In the genomic region with DNA sequence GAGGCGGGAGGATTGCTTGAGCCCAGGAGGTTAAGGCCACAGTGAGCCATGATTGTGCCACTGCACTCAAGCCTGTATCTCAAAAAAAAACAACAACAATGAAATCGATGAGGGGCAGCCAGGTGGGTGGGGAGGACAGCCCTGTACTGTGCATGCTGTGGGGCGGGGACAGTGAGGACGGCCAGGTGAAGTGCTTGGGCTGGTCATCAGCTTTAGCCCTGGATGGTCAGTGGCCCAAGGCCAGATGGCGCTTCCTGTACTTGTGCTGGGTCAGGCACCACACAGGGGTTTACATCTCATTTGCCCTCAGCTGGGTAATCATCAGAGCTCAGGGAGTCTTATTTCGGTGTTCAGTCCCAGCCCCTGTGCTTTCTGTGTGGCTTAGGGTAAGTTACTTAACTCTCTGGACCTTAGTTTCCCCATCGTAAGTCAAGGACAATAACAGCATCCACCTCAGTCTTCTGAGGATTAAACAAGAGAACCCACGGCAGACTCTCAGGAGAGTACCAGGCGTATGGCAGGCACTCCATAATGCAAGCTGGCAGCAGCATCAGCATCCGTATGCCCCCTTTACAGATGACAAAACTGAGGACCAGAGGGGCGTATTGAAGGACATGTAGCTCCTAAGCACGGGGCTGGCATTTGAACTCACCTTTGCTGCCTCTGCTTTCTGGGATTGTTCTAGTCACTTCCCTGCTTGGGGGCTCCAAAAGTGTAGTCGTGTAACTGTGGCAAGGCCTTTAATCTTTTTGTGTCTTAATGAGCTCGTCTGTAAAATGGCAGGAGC, we compare ENCODE assay signal across 25 cellular contexts. TPM values are rescaled to one million over a fixed set of nuclear protein-coding genes. Genes with fewer than 3 reads are reported as not detected.
DNase-seq lines count a peak whose midpoint lies in the region; ATAC-seq and TF ChIP-seq lines count a peak whose summit lies in the region.
"Had no signal": no experiment of that assay in that cellular context is flagged by ENCODE, and none has a peak within 500 bp of the region (broad histone marks: within the 10 kb centered on the region; RNA-seq: fewer than 3 reads in every experiment).

No MANE protein-coding gene starts in this region.

- H2AFZ ChIP-seq in neural progenitor cell (replicated peaks), result no peak overlapping the region
- H2AFZ ChIP-seq: PC-9 had no signal

- TF ChIP-seq CTCF in neural progenitor cell (IDR thresholded peaks at IDR 0.05) (no peak), gastrocnemius medialis (IDR thresholded peaks at IDR 0.05 in 4 of 5, conservative IDR thresholded peaks at IDR 0.05 in 1 of 5) (no peak), coronary artery (IDR thresholded peaks at IDR 0.05) (no peak)

- H3K4me2 ChIP-seq in neural progenitor cell, result no peak overlapping the region
- H3K4me2 ChIP-seq: PC-9 had no signal

- H3K9ac ChIP-seq in neural progenitor cell, result no peak overlapping the region

- peaks cover 4% of the 10 kb centered on the region for H3K4me1 ChIP-seq in right cardiac atrium (ENCODE audit: control insufficient read depth, insufficient read depth, low read length)
- H3K4me1 ChIP-seq in neural progenitor cell, result peaks cover 52% of the 10 kb centered on the region
- H3K4me1 ChIP-seq in gastrocnemius medialis, result peaks cover under 1 to 4% of the 10 kb centered on the region in 2 donors
- H3K4me1 ChIP-seq: SJSA1 had no signal

- peaks cover 4% of the 10 kb centered on the region for H3K79me2 ChIP-seq in neural progenitor cell (ENCODE audit: low read depth)

- peaks cover 14% of the 10 kb centered on the region for H3F3A ChIP-seq in neural progenitor cell (ENCODE audit: low read depth)

- DNase-seq in Right ventricle myocardium inferior (ENCODE audit: missing footprints), result peak; percentile 31
- DNase-seq in right cardiac atrium, result no peak
- DNase-seq in immature natural killer cell, result no peak
- DNase-seq in neural progenitor cell (ENCODE audit: low spot score), result no peak
- DNase-seq in gastrocnemius medialis, result no peak
- no peak for DNase-seq in coronary artery (ENCODE audit: low spot score)
- no peak for DNase-seq in T-helper 2 cell treated with Interferon-gamma antibody and Interleukin-4, amounts not matched to agents 5 μg/mL and 100 μg/mL, for 36 hours (ENCODE audit: low spot score)
- DNase-seq in NOMO-1 (lab: John Stamatoyannopoulos, UW; ENCODE audit: unreplicated experiment in 2 of 2), result no peak
- DNase-seq: 8988T; ACHN; CD4-positive, CD25-positive, alpha-beta regulatory T cell; DMS153; DND-41; MV-4-11; NCI-H1105; NCI-H1436 treated with DMSO at 0.1 percent for 48 hours; NCI-H187 treated with DMSO at 0.1 percent for 48 hours; NCI-H2107; NCI-H524; NCI-H774; PC-9; Right ventricle myocardium superior had no signal

- ATAC-seq in Right ventricle myocardium inferior (no peak), right cardiac atrium (no peak), gastrocnemius medialis (no peak)
- ATAC-seq: HCT116 had no signal

- H3K27ac ChIP-seq in right cardiac atrium (ENCODE audit: low read length) (no peak overlapping the region), neural progenitor cell (no peak overlapping the region), gastrocnemius medialis (no peak overlapping the region), coronary artery (no peak overlapping the region)
- H3K27ac ChIP-seq: PC-9, SJSA1 had no signal

- intact Hi-C loops in Right ventricle myocardium inferior (cut with DNase I), result no loop called here
- intact Hi-C loops in right cardiac atrium (cut with DNase I), result no loop called here
- intact Hi-C loops in gastrocnemius medialis (cut with DNase I; ENCODE audit: low total_unique reads), result no loop called here

- H3K4me1 Mint-ChIP-seq in immature natural killer cell, result peaks cover 67 to 70% of the 10 kb centered on the region in 2 donors
- H3K4me1 Mint-ChIP-seq in neural progenitor cell, result peaks cover 82% of the 10 kb centered on the region
- no peaks in the 10 kb centered on the region for H3K4me1 Mint-ChIP-seq in T-helper 2 cell treated with Interferon-gamma antibody and Interleukin-4, amounts not matched to agents 5 μg/mL and 100 μg/mL, for 36 hours (ENCODE audit: low read depth)

- H3K4me3 ChIP-seq in right cardiac atrium (ENCODE audit: low read length) (no peak overlapping the region), neural progenitor cell (no peak overlapping the region), gastrocnemius medialis (no peak overlapping the region), coronary artery (no peak overlapping the region)
- H3K4me3 ChIP-seq: PC-9, SJSA1 had no signal

- H3K36me3 Mint-ChIP-seq in immature natural killer cell (peaks cover 15 to 32% (median 27%) of the 10 kb centered on the region in 3 donors), neural progenitor cell (peaks cover 2% of the 10 kb centered on the region)
- H3K36me3 Mint-ChIP-seq in T-helper 2 cell treated with Interferon-gamma antibody and Interleukin-4, amounts not matched to agents 5 μg/mL and 100 μg/mL, for 36 hours (ENCODE audit: low read depth), result no peaks in the 10 kb centered on the region

- H3K27me3 Mint-ChIP-seq in immature natural killer cell (ENCODE audit: low read depth in 3 of 3) (peaks cover 3 to 11% (median 6%) of the 10 kb centered on the region in 3 donors), neural progenitor cell (ENCODE audit: insufficient read depth, low read depth) (peaks cover 2% of the 10 kb centered on the region)
- H3K27me3 Mint-ChIP-seq in T-helper 2 cell treated with Interferon-gamma antibody and Interleukin-4, amounts not matched to agents 5 μg/mL and 100 μg/mL, for 36 hours (ENCODE audit: low read depth), result peaks cover 2% of the 10 kb centered on the region
- H3K27me3 Mint-ChIP-seq: CD4-positive, CD25-positive, alpha-beta regulatory T cell had no signal

- H3K27me3 ChIP-seq in right cardiac atrium (ENCODE audit: control insufficient read depth, insufficient read depth) (no peaks in the 10 kb centered on the region), neural progenitor cell (no peaks in the 10 kb centered on the region), gastrocnemius medialis (no peaks in the 10 kb centered on the region)
- H3K27me3 ChIP-seq: BE2C, SJSA1 had no signal

- H3K9me3 ChIP-seq in right cardiac atrium (ENCODE audit: control insufficient read depth, low read length) (no peaks in the 10 kb centered on the region), neural progenitor cell (ENCODE audit: low read depth) (no peaks in the 10 kb centered on the region), gastrocnemius medialis (no peaks in the 10 kb centered on the region)
- H3K9me3 ChIP-seq: BE2C, SJSA1 had no signal

- TF ChIP-seq POLR2A in gastrocnemius medialis (IDR thresholded peaks at IDR 0.05), result no peak

- no peaks in the 10 kb centered on the region for H3K36me3 ChIP-seq in neural progenitor cell
- no peaks in the 10 kb centered on the region for H3K36me3 ChIP-seq in gastrocnemius medialis
- H3K36me3 ChIP-seq: BE2C, SJSA1 had no signal

- in situ Hi-C loops in gastrocnemius medialis (cut with MboI; ENCODE audit: low sequenced_read_pairs in 4 of 4), result loop anchor here in 1 of 4 donors (25.0 kb wide), 1 partner anchor 408 kb away; no protein-coding TSS in a partner anchor

- H3K27ac Mint-ChIP-seq in immature natural killer cell (peak overlapping the region in 4 of 6 donors; percentile 81 to 96 (median 96)), neural progenitor cell (peak overlapping the region; percentile 64)
- no peak overlapping the region for H3K27ac Mint-ChIP-seq in T-helper 2 cell treated with Interferon-gamma antibody and Interleukin-4, amounts not matched to agents 5 μg/mL and 100 μg/mL, for 36 hours

- H3K4me3 Mint-ChIP-seq in immature natural killer cell, result peak overlapping the region in 1 of 5 donors; percentile 67
- H3K4me3 Mint-ChIP-seq in neural progenitor cell, result no peak overlapping the region
- no peak overlapping the region for H3K4me3 Mint-ChIP-seq in T-helper 2 cell treated with Interferon-gamma antibody and Interleukin-4, amounts not matched to agents 5 μg/mL and 100 μg/mL, for 36 hours
- H3K4me3 Mint-ChIP-seq: CD4-positive, CD25-positive, alpha-beta regulatory T cell had no signal

- H3K9me3 Mint-ChIP-seq in immature natural killer cell (no peaks in the 10 kb centered on the region), neural progenitor cell (no peaks in the 10 kb centered on the region)
- no peaks in the 10 kb centered on the region for H3K9me3 Mint-ChIP-seq in T-helper 2 cell treated with Interferon-gamma antibody and Interleukin-4, amounts not matched to agents 5 μg/mL and 100 μg/mL, for 36 hours
- H3K9me3 Mint-ChIP-seq: CD4-positive, CD25-positive, alpha-beta regulatory T cell had no signal

- WGBS in right cardiac atrium, result 91% methylated on average over 14 of the region's 14 CpGs

- no peaks in the 10 kb centered on the region for H4K20me1 ChIP-seq in neural progenitor cell (ENCODE audit: low read depth)

RNA-seq across cellular contexts. Expression of gene WDR25, which starts 18.8 kb away (rescaled TPM):
- 4.6 TPM for total RNA-seq in Right ventricle myocardium inferior
- total RNA-seq in right cardiac atrium, result 1 to 10 TPM; 4.4 to 6.3 (median 5.3) TPM
- polyA plus RNA-seq in right cardiac atrium, result 4.6 TPM
- polyA plus RNA-seq in immature natural killer cell, result 10 to 100 TPM in 2 of 3 donors, 1 to 10 TPM in 1; 8.1 to 13.8 (median 12.1) TPM
- total RNA-seq in neural progenitor cell (ENCODE audit: low replicate concordance), result 4.9 and 13.6 TPM in 2 replicates
- 10 to 100 TPM in 2 of 4 donors, 1 to 10 TPM in 2; 5.9 to 12.2 (median 10.4) TPM for total RNA-seq in gastrocnemius medialis
